Comparison of ENCODE assay signal across 23 cellular contexts in the genomic region with DNA sequence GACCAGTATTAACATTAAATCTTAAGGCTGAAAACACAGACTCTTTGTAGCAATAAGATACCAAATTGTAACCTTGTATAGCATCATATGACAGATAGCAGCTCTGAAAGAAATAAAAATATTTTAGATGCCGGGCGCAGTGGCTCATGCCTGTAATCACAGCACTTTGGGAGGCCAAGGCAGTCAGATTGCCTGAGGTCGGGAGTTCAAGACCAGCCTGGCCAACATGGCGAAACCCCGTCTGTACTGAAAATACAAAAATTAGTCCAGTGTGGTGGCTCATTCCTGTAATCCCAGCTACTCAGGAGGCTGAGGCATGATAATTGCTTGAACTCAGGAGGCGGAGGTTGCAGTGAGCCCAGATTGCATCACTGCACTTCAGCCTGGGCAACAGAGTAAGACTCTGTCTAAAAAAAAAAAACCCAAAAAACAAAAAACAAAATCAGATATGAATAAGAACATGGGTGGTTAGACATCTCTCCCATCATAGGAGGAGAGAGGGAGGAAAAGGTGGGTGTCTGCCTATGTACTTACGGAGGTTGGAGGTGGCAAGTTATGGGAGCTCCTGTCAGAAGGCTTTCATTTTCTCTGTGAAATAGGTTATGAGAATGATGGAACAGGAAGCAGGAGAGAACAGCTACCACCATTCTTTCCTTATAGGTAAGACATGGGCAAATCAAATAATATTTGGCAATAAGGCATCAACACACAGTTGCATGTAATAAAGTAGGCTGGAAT. TPM values are rescaled to one million over a fixed set of nuclear protein-coding genes. Genes with fewer than 3 reads are reported as not detected.
A peak's percentile ranks its signal among the peaks of the same experiment; 100 is the strongest.
DNase-seq lines count a peak whose midpoint lies in the region; ATAC-seq, FAIRE-seq and TF ChIP-seq lines count a peak whose summit lies in the region.
"Had no signal": no experiment of that assay in that cellular context is flagged by ENCODE, and none has a peak within 500 bp of the region (broad histone marks: within the 10 kb centered on the region; RNA-seq: fewer than 3 reads in every experiment).

No MANE protein-coding gene starts in this region.

- no CpG with 5 or more reads among the region's 7 CpGs for WGBS in H9 (ENCODE audit: extremely low coverage, insufficient read length, low lambda C conversion rate)
- 26% methylated on average over 6 of the region's 7 CpGs for WGBS in K562 (ENCODE audit: insufficient coverage, low coverage, missing lambda C conversion rate)
- no CpG with 5 or more reads among the region's 7 CpGs for WGBS in trophoblast cell (ENCODE audit: extremely low coverage, insufficient coverage, insufficient read length)
- WGBS in thyroid gland, 2 donors: 91 to 94% methylated on average over 7 of the region's 7 CpGs

- H4K91ac ChIP-seq in H9 (ENCODE audit: insufficient read length, low read depth, low read length) (no peak overlapping the region), trophoblast cell (ENCODE audit: low read depth, low read length) (no peak overlapping the region)

- H3K27ac Mint-ChIP-seq in H9: peak overlapping the region in 2 of 3 experiments; percentile 50 to 57; a peak in 1 of 7 replicates
- no peak overlapping the region for H3K27ac Mint-ChIP-seq in activated CD4-positive, alpha-beta memory T cell treated with anti-CD3 and anti-CD28 coated beads for 36 hours
- H3K27ac Mint-ChIP-seq: B cell; CD4-positive, CD25-positive, alpha-beta regulatory T cell; GM23338; IgD-negative memory B cell had no signal

- no peak overlapping the region for H2BK12ac ChIP-seq in H9 (ENCODE audit: insufficient read length, low read depth, low read length)
- no peak overlapping the region for H2BK12ac ChIP-seq in trophoblast cell (ENCODE audit: low read length)

- no peak for TF ChIP-seq EP300 in K562 (IDR thresholded peaks at IDR 0.05; ENCODE audit: low read length)

- H3K4me1 ChIP-seq in H9 (ENCODE audit: insufficient read depth, low read length): peaks cover 7% of the 10 kb centered on the region; the same call in 1 of the 2 replicates
- H3K4me1 ChIP-seq in Karpas-422 (ENCODE audit: low read length): no peaks in the 10 kb centered on the region
- H3K4me1 ChIP-seq in K562 (replicated peaks in 1 of 2; ENCODE audit: control insufficient read depth in 2 of 2, insufficient read depth in 2 of 2, low read length in 2 of 2): no peaks in the 10 kb centered on the region
- H3K4me1 ChIP-seq in trophoblast cell (ENCODE audit: control insufficient read depth in 1 of 2, insufficient read depth in 2 of 2, low read length in 2 of 2): peaks cover 0 to 2% of the 10 kb centered on the region in 2 experiments
- H3K4me1 ChIP-seq in thyroid gland: peaks cover 0 to 3% of the 10 kb centered on the region in 2 donors
- H3K4me1 ChIP-seq: Caco-2 had no signal

- no peak overlapping the region for H2BK20ac ChIP-seq in H9 (ENCODE audit: low read depth, low read length, poor library complexity, severe bottlenecking)

- H4K20me1 ChIP-seq in H9 (ENCODE audit: control insufficient read depth, insufficient read depth, insufficient read length): no peaks in the 10 kb centered on the region
- H4K20me1 ChIP-seq in Karpas-422 (ENCODE audit: insufficient read depth, low read depth, low read length): no peaks in the 10 kb centered on the region; the same call in 1 of the 2 replicates
- H4K20me1 ChIP-seq in K562 (replicated peaks; ENCODE audit: control insufficient read depth, insufficient read depth, low read length): no peaks in the 10 kb centered on the region
- H4K20me1 ChIP-seq: BLaER1 treated with 17β-estradiol and CSF1 and Interleukin-3, amounts not matched to agents 10 nM and 100 nM had no signal

- no peak overlapping the region for H3K14ac ChIP-seq in H9 (ENCODE audit: insufficient read depth, low read length)
- H3K14ac ChIP-seq in trophoblast cell (ENCODE audit: low read length): no peak overlapping the region

- H3K27me3 ChIP-seq in H9 (ENCODE audit: insufficient read depth, low read length) (no peaks in the 10 kb centered on the region; the same call in 1 of the 2 replicates), Karpas-422 (ENCODE audit: low read length) (no peaks in the 10 kb centered on the region), K562 (ENCODE audit: control insufficient read depth in 2 of 2, insufficient read depth in 2 of 2, low read length in 2 of 2) (no peaks in the 10 kb centered on the region; a peak in 1 of 5 replicates), trophoblast cell (ENCODE audit: insufficient read depth, low read length) (no peaks in the 10 kb centered on the region), thyroid gland (no peaks in the 10 kb centered on the region)

- no peak for DNase-seq in H9
- DNase-seq in Karpas-422: peak; percentile 24
- no peak for DNase-seq in K562 (ENCODE audit: extremely low read depth in 1 of 4, low spot score in 3 of 4)
- peak; percentile 63 to 70 for DNase-seq in trophoblast cell
- no peak for DNase-seq in thyroid gland
- DNase-seq in activated CD4-positive, alpha-beta memory T cell treated with anti-CD3 and anti-CD28 coated beads for 36 hours: no peak
- no peak for DNase-seq in effector CD4-positive, alpha-beta T cell
- DNase-seq: 8988T; Caco-2; CD4-positive, CD25-positive, alpha-beta regulatory T cell; GDM1; H7; KG1 had no signal

- H2BK5ac ChIP-seq in H9 (ENCODE audit: insufficient read length, low read length) (no peak overlapping the region), trophoblast cell (ENCODE audit: low read depth, low read length, poor library complexity) (no peak overlapping the region)

- intact Hi-C loops in K562 (cut with micrococcal nuclease) (no loop called here), thyroid gland (cut with DNase I) (no loop called here)
- intact Hi-C loops in activated CD4-positive, alpha-beta memory T cell treated with anti-CD3 and anti-CD28 coated beads for 36 hours (cut with micrococcal nuclease): no loop called here

- no peaks in the 10 kb centered on the region for H3K9me3 Mint-ChIP-seq in H9
- H3K9me3 Mint-ChIP-seq in activated CD4-positive, alpha-beta memory T cell treated with anti-CD3 and anti-CD28 coated beads for 36 hours: no peaks in the 10 kb centered on the region
- H3K9me3 Mint-ChIP-seq: CD4-positive, CD25-positive, alpha-beta regulatory T cell; GM23338; IgD-negative memory B cell had no signal

- no peak overlapping the region for H2BK15ac ChIP-seq in H9 (ENCODE audit: low read depth, low read length)

- TF ChIP-seq RAD21 in K562 (CRISPR knock-in tag; conservative IDR thresholded peaks at IDR 0.05 in 1 of 2, IDR thresholded peaks at IDR 0.05 in 1 of 2): no peak

- H3K18ac ChIP-seq in H9 (ENCODE audit: insufficient read length, low read depth, low read length) (no peak overlapping the region), trophoblast cell (ENCODE audit: low read length) (no peak overlapping the region)

- H4K8ac ChIP-seq in H9 (replicated peaks; ENCODE audit: insufficient read length, low read depth, low read length) (no peak overlapping the region), trophoblast cell (ENCODE audit: low read depth, low read length) (no peak overlapping the region)

- no peak for FAIRE-seq in K562 (lab: Jason Lieb, UNC)
- FAIRE-seq: D721Med, GM12892, HTR-8/SVneo had no signal

- H3K23me2 ChIP-seq in H9 (ENCODE audit: insufficient read length, low read depth, low read length, poor library complexity, severe bottlenecking): no peaks in the 10 kb centered on the region

- H2AFZ ChIP-seq in H9 (ENCODE audit: low read length) (no peak overlapping the region), Karpas-422 (ENCODE audit: low read length) (no peak overlapping the region), K562 (ENCODE audit: low read depth, low read length) (no peak overlapping the region), trophoblast cell (ENCODE audit: insufficient read depth, low read length, poor library complexity) (no peak overlapping the region)
- H2AFZ ChIP-seq: GM23338 had no signal

- no peak overlapping the region for H3T11ph ChIP-seq in H9 (ENCODE audit: low read length)

- H3K4me3 ChIP-seq in Karpas-422 (ENCODE audit: low read length) (no peak overlapping the region), K562 (no peak overlapping the region), trophoblast cell (ENCODE audit: low read depth, low read length) (no peak overlapping the region), thyroid gland (replicated peaks in 1 of 3) (no peak overlapping the region)
- H3K4me3 ChIP-seq: BLaER1 treated with 17β-estradiol and CSF1 and Interleukin-3, amounts not matched to agents 10 nM and 100 nM; GM23338 had no signal

- H3K56ac ChIP-seq in H9 (ENCODE audit: insufficient read length, low read depth, low read length): no peak overlapping the region

- H3K23ac ChIP-seq in H9 (ENCODE audit: insufficient read length, low read depth, low read length) (no peak overlapping the region), trophoblast cell (ENCODE audit: low read length) (no peak overlapping the region)

- H3K4me3 Mint-ChIP-seq in H9: no peak overlapping the region
- H3K4me3 Mint-ChIP-seq in activated CD4-positive, alpha-beta memory T cell treated with anti-CD3 and anti-CD28 coated beads for 36 hours: no peak overlapping the region
- H3K4me3 Mint-ChIP-seq: B cell; CD4-positive, CD25-positive, alpha-beta regulatory T cell; GM23338; IgD-negative memory B cell had no signal

- no peaks in the 10 kb centered on the region for H3K9me3 ChIP-seq in H9 (ENCODE audit: control insufficient read depth, low read depth, low read length)
- no peaks in the 10 kb centered on the region for H3K9me3 ChIP-seq in Karpas-422 (ENCODE audit: low read length)
- no peaks in the 10 kb centered on the region for H3K9me3 ChIP-seq in K562 (replicated peaks; ENCODE audit: control insufficient read depth, insufficient read depth, low read depth, low read length)
- H3K9me3 ChIP-seq in trophoblast cell (ENCODE audit: insufficient read depth, low read depth, low read length): no peaks in the 10 kb centered on the region
- H3K9me3 ChIP-seq in thyroid gland: no peaks in the 10 kb centered on the region
- H3K9me3 ChIP-seq: BLaER1 treated with 17β-estradiol and CSF1 and Interleukin-3, amounts not matched to agents 10 nM and 100 nM; Caco-2 had no signal

- no peak for ATAC-seq in K562
- no peak for ATAC-seq in HG03196 (IDR thresholded peaks at IDR 0.05; ENCODE audit: unreplicated experiment)
- ATAC-seq: GM23338 had no signal

- no peak for TF ChIP-seq POLR2A in K562 (conservative IDR thresholded peaks at IDR 0.05)
- TF ChIP-seq POLR2A in thyroid gland (IDR thresholded peaks at IDR 0.05): no peak

- in situ Hi-C loops in K562 (cut with MboI): loop anchor here (25.0 kb wide), 1 partner anchor 205 kb away; no protein-coding TSS in a partner anchor

- H2AK5ac ChIP-seq in H9 (ENCODE audit: insufficient read length, low read length) (no peak overlapping the region), trophoblast cell (ENCODE audit: low read length) (no peak overlapping the region)

- H3K36me3 ChIP-seq in Karpas-422 (ENCODE audit: insufficient read depth, low read length) (no peaks in the 10 kb centered on the region), K562 (ENCODE audit: control insufficient read depth, insufficient read depth, low read length) (no peaks in the 10 kb centered on the region), trophoblast cell (ENCODE audit: control insufficient read depth in 1 of 2, insufficient read depth in 2 of 2, low read length in 2 of 2) (no peaks in the 10 kb centered on the region), thyroid gland (no peaks in the 10 kb centered on the region)
- H3K36me3 ChIP-seq: BLaER1 treated with 17β-estradiol and CSF1 and Interleukin-3, amounts not matched to agents 10 nM and 100 nM had no signal

- CTCF ChIA-PET in K562 (lab: Yijun Ruan, JAX; ENCODE audit: low intra/inter-chr PET ratio): no interaction called here
- CTCF ChIA-PET in activated CD4-positive, alpha-beta memory T cell treated with anti-CD3 and anti-CD28 coated beads for 36 hours (lab: Charles Lee): interaction anchor here (0.9 kb wide), 1 partner anchor 205 kb away, joined by 3 read pairs; no protein-coding TSS in a partner anchor

- H3K9ac ChIP-seq in H9 (ENCODE audit: extremely low read depth, insufficient read length, low read length): no peak overlapping the region
- no peak overlapping the region for H3K9ac ChIP-seq in Karpas-422 (ENCODE audit: low read length)
- no peak overlapping the region for H3K9ac ChIP-seq in K562 (ENCODE audit: insufficient read depth in 1 of 2, low read depth in 2 of 2, low read length in 2 of 2)
- H3K9ac ChIP-seq in trophoblast cell (ENCODE audit: low read length): no peak overlapping the region
- H3K9ac ChIP-seq: BLaER1 treated with 17β-estradiol and CSF1 and Interleukin-3, amounts not matched to agents 10 nM and 100 nM had no signal

- POLR2A ChIA-PET in K562 (lab: Yijun Ruan, JAX): no interaction called here
- POLR2A ChIA-PET in activated CD4-positive, alpha-beta memory T cell treated with anti-CD3 and anti-CD28 coated beads for 36 hours (lab: Charles Lee): no interaction called here

- H3K79me1 ChIP-seq in H9 (ENCODE audit: insufficient read depth, low read depth, low read length, poor library complexity, severe bottlenecking): no peaks in the 10 kb centered on the region
- no peaks in the 10 kb centered on the region for H3K79me1 ChIP-seq in trophoblast cell (ENCODE audit: low read length)

- peaks cover 0 to 5% (median 4%) of the 10 kb centered on the region in 3 experiments; a peak in 5 of 7 replicates for H3K36me3 Mint-ChIP-seq in H9 (ENCODE audit: insufficient read depth in 1 of 3, low read depth in 3 of 3)
- no peaks in the 10 kb centered on the region for H3K36me3 Mint-ChIP-seq in activated CD4-positive, alpha-beta memory T cell treated with anti-CD3 and anti-CD28 coated beads for 36 hours
- H3K36me3 Mint-ChIP-seq: CD4-positive, CD25-positive, alpha-beta regulatory T cell had no signal

- TF ChIP-seq CTCF in H9 (conservative IDR thresholded peaks at IDR 0.05): no peak
- no peak for TF ChIP-seq CTCF in K562 (IDR thresholded peaks at IDR 0.05 in 2 of 3, conservative IDR thresholded peaks at IDR 0.05 in 1 of 3; ENCODE audit: insufficient read depth in 2 of 3, low read depth in 1 of 3, low read length in 3 of 3)
- no peak for TF ChIP-seq CTCF in thyroid gland (IDR thresholded peaks at IDR 0.05)

- H3K9me1 ChIP-seq in K562 (ENCODE audit: control insufficient read depth, insufficient read depth, low read length): no peaks in the 10 kb centered on the region

- no peak overlapping the region for H4K5ac ChIP-seq in H9 (ENCODE audit: insufficient read length, low read depth, low read length)

- H3K27ac ChIP-seq in H9 (ENCODE audit: insufficient read length, low read depth, low read length): no peak overlapping the region
- no peak overlapping the region for H3K27ac ChIP-seq in Karpas-422 (ENCODE audit: low read length)
- no peak overlapping the region for H3K27ac ChIP-seq in K562 (ENCODE audit: extremely low read depth, low read depth, low read length)
- no peak overlapping the region for H3K27ac ChIP-seq in trophoblast cell (ENCODE audit: low read depth, low read length)
- no peak overlapping the region for H3K27ac ChIP-seq in thyroid gland
- H3K27ac ChIP-seq: BLaER1 treated with 17β-estradiol and CSF1 and Interleukin-3, amounts not matched to agents 10 nM and 100 nM had no signal

- H3K4me2 ChIP-seq in H9 (ENCODE audit: insufficient read depth, insufficient read length, low read length) (no peak overlapping the region), Karpas-422 (ENCODE audit: low read depth, low read length, poor library complexity, severe bottlenecking) (no peak overlapping the region), K562 (ENCODE audit: insufficient read depth, low read length) (no peak overlapping the region), trophoblast cell (ENCODE audit: low read length) (no peak overlapping the region)
- H3K4me2 ChIP-seq: BLaER1 treated with 17β-estradiol and CSF1 and Interleukin-3, amounts not matched to agents 10 nM and 100 nM had no signal

- no TSS peak for BruUV-seq in K562 (replicated peaks; lab: Mats Ljungman, UMichigan)

- H2BK120ac ChIP-seq in H9 (ENCODE audit: low read depth, low read length, poor library complexity, severe bottlenecking): no peak overlapping the region
- no peak overlapping the region for H2BK120ac ChIP-seq in trophoblast cell (ENCODE audit: insufficient read depth, low read length, poor library complexity)

- H3K79me2 ChIP-seq in H9 (ENCODE audit: insufficient read depth, low read length) (no peaks in the 10 kb centered on the region), Karpas-422 (ENCODE audit: low read length) (no peaks in the 10 kb centered on the region), K562 (ENCODE audit: control insufficient read depth, insufficient read depth, low read length) (no peaks in the 10 kb centered on the region), trophoblast cell (ENCODE audit: control insufficient read depth, insufficient read depth, low read length, poor library complexity) (no peaks in the 10 kb centered on the region)

- no peaks in the 10 kb centered on the region for H3K9me2 ChIP-seq in Karpas-422 (replicated peaks; ENCODE audit: insufficient read depth, low read length)

- H3K27me3 Mint-ChIP-seq in H9 (ENCODE audit: low read depth): peaks cover 10% of the 10 kb centered on the region
- no peaks in the 10 kb centered on the region for H3K27me3 Mint-ChIP-seq in activated CD4-positive, alpha-beta memory T cell treated with anti-CD3 and anti-CD28 coated beads for 36 hours

- no peak overlapping the region for H3K4ac ChIP-seq in H9 (ENCODE audit: low read depth, low read length)
- H3K4ac ChIP-seq in trophoblast cell (ENCODE audit: low read depth, low read length): no peak overlapping the region

- no peak overlapping the region for H4K12ac ChIP-seq in trophoblast cell (ENCODE audit: low read depth, low read length)

- H3K4me1 Mint-ChIP-seq in H9: peaks cover 16 to 27% of the 10 kb centered on the region in 2 experiments
- no peaks in the 10 kb centered on the region for H3K4me1 Mint-ChIP-seq in activated CD4-positive, alpha-beta memory T cell treated with anti-CD3 and anti-CD28 coated beads for 36 hours (ENCODE audit: low read depth)
- H3K4me1 Mint-ChIP-seq: B cell, IgD-negative memory B cell had no signal

RNA-seq across cellular contexts. Expression of gene HEBP1, which starts 7.6 kb away (rescaled TPM):
- total RNA-seq in H9 (2021) (20.2 and 22.2 TPM in 2 replicates), K562 (2014; rRNA removed) (2.3 and 2.7 TPM in 2 replicates), K562 (2014; rRNA removed; fragmentation: Illumina TruSeq; extraction: Trizol) (1.3 and 1.8 TPM in 2 replicates), K562 (2015; rRNA removed; fragmentation: Illumina TruSeq; extraction: Trizol) (1.3 and 1.6 TPM in 2 replicates), K562 (2021) (8.3 and 8.6 TPM in 2 replicates), thyroid gland (100 to 1,000 TPM in 1 of 4 donors, 10 to 100 TPM in 3; 80.4 to 125 (median 91.3) TPM)
- total RNA-seq in Karpas-422 (2014; rRNA removed; shearing (Covaris generic); ENCODE audit: low replicate concordance): 0.22 and 0.34 TPM in 2 replicates
- 3.2 and 4.8 TPM in 2 replicates for total RNA-seq in K562 (2011; cell fraction: chromatin; rRNA removed; ENCODE audit: low replicate concordance)
- 1.7 and 1.8 TPM in 2 replicates for total RNA-seq in K562 (2011; cell fraction: nucleolus; rRNA removed)
- total RNA-seq in K562 (2011; cell fraction: nucleoplasm; rRNA removed): 4.2 and 4.4 TPM in 2 replicates
- polyA plus RNA-seq in K562 (2011; rRNA removed) (2.4 and 5.2 TPM in 2 replicates), K562 (2014; fragmentation: Illumina TruSeq; extraction: Trizol) (10.1 and 11.1 TPM in 2 replicates), K562 (2014; fragmentation: Nextera tagmentation; extraction: Ambion mirVana) (1 to 10 TPM; 1.1 to 1.4 TPM), K562 (2014; rRNA removed) (5.1 and 5.4 TPM in 2 replicates)
- 2.8 and 5.6 TPM in 2 replicates for polyA plus RNA-seq in K562 (2011; cell fraction: cytosol; rRNA removed)
- polyA plus RNA-seq in K562 (2011; cell fraction: nucleus; rRNA removed): 2.6 and 3.0 TPM in 2 replicates
- 9.0 and 17.5 TPM in 2 replicates for polyA plus RNA-seq in K562 (2012)
- 4.2 and 5.4 TPM in 2 replicates for polyA minus RNA-seq in K562 (2011; rRNA and poly(A)+ RNA removed)
- 4.4 and 4.7 TPM in 2 replicates for polyA minus RNA-seq in K562 (2011; cell fraction: cytosol; rRNA and poly(A)+ RNA removed)
- 1.8 and 3.0 TPM in 2 replicates for polyA minus RNA-seq in K562 (2011; cell fraction: nucleus; rRNA and poly(A)+ RNA removed)
- polyA plus RNA-seq in trophoblast cell (2013): 84.9 and 94.4 TPM in 2 replicates
- 10 to 100 TPM; 20.5 to 22.4 TPM for total RNA-seq in activated CD4-positive, alpha-beta memory T cell treated with anti-CD3 and anti-CD28 coated beads for 36 hours

RNA-seq across cellular contexts. Expression of gene FAM234B, which starts 36.5 kb away (rescaled TPM):
- total RNA-seq in H9 (2021) (20.2 and 20.8 TPM in 2 replicates), K562 (2014; rRNA removed) (1.3 and 2.4 TPM in 2 replicates), K562 (2014; rRNA removed; fragmentation: Illumina TruSeq; extraction: Trizol) (2.2 and 2.6 TPM in 2 replicates), K562 (2015; rRNA removed; fragmentation: Illumina TruSeq; extraction: Trizol) (1.6 and 2.0 TPM in 2 replicates), K562 (2021) (2.2 and 2.3 TPM in 2 replicates), thyroid gland (10 to 100 TPM; 15.7 to 23.2 (median 19.3) TPM)
- total RNA-seq in Karpas-422 (2014; rRNA removed; shearing (Covaris generic); ENCODE audit: low replicate concordance): 3.9 and 5.6 TPM in 2 replicates
- total RNA-seq in K562 (2011; cell fraction: chromatin; rRNA removed; ENCODE audit: low replicate concordance): 7.7 and 8.2 TPM in 2 replicates
- total RNA-seq in K562 (2011; cell fraction: nucleolus; rRNA removed): 9.3 and 10.3 TPM in 2 replicates
- 9.8 and 13.1 TPM in 2 replicates for total RNA-seq in K562 (2011; cell fraction: nucleoplasm; rRNA removed)
- polyA plus RNA-seq in K562 (2011; rRNA removed) (4.3 and 7.0 TPM in 2 replicates), K562 (2014; fragmentation: Illumina TruSeq; extraction: Trizol) (1.9 and 2.0 TPM in 2 replicates), K562 (2014; fragmentation: Nextera tagmentation; extraction: Ambion mirVana) (1 to 10 TPM in 1 of 2 experiments, under 1 TPM in 1; 1.00 to 2.3 TPM), K562 (2014; rRNA removed) (1.6 and 2.0 TPM in 2 replicates)
- 2.3 and 5.7 TPM in 2 replicates for polyA plus RNA-seq in K562 (2011; cell fraction: cytosol; rRNA removed)
- 2.8 and 3.7 TPM in 2 replicates for polyA plus RNA-seq in K562 (2011; cell fraction: nucleus; rRNA removed)
- polyA plus RNA-seq in K562 (2012): 1.7 and 1.8 TPM in 2 replicates
- polyA minus RNA-seq in K562 (2011; rRNA and poly(A)+ RNA removed): 12.1 and 18.7 TPM in 2 replicates
- polyA minus RNA-seq in K562 (2011; cell fraction: cytosol; rRNA and poly(A)+ RNA removed): 4.9 and 6.5 TPM in 2 replicates
- polyA minus RNA-seq in K562 (2011; cell fraction: nucleus; rRNA and poly(A)+ RNA removed): 4.2 and 12.6 TPM in 2 replicates
- polyA plus RNA-seq in trophoblast cell (2013): 2.9 and 3.1 TPM in 2 replicates
- total RNA-seq in activated CD4-positive, alpha-beta memory T cell treated with anti-CD3 and anti-CD28 coated beads for 36 hours: 1 to 10 TPM; 6.8 TPM

RNA-seq across cellular contexts. Expression of gene GPRC5D, which starts 55.7 kb away (rescaled TPM):
- total RNA-seq in H9 (2021): not detected in 2 replicates
- total RNA-seq in Karpas-422 (2014; rRNA removed; shearing (Covaris generic); ENCODE audit: low replicate concordance): not detected in 2 replicates
- total RNA-seq in K562 (2011; cell fraction: chromatin; rRNA removed; ENCODE audit: low replicate concordance): not detected in 2 replicates
- total RNA-seq in K562 (2011; cell fraction: nucleolus; rRNA removed): not detected in 2 replicates
- total RNA-seq in K562 (2011; cell fraction: nucleoplasm; rRNA removed): not detected in 2 replicates
- not detected in 2 replicates for total RNA-seq in K562 (2014; rRNA removed)
- not detected in 2 replicates for total RNA-seq in K562 (2014; rRNA removed; fragmentation: Illumina TruSeq; extraction: Trizol)
- not detected in 2 replicates for total RNA-seq in K562 (2015; rRNA removed; fragmentation: Illumina TruSeq; extraction: Trizol)
- total RNA-seq in K562 (2021): not detected in 2 replicates
- polyA plus RNA-seq in K562 (2011; rRNA removed): 0.08 TPM in 1 of 2 replicates, not detected in the other
- not detected in 2 replicates for polyA plus RNA-seq in K562 (2011; cell fraction: cytosol; rRNA removed)
- not detected in 2 replicates for polyA plus RNA-seq in K562 (2011; cell fraction: nucleus; rRNA removed)
- 0.86 and 1.0 TPM in 2 replicates for polyA plus RNA-seq in K562 (2012)
- not detected in 2 replicates for polyA plus RNA-seq in K562 (2014; fragmentation: Illumina TruSeq; extraction: Trizol)
- 1 to 10 TPM; 1.0 to 1.1 TPM for polyA plus RNA-seq in K562 (2014; fragmentation: Nextera tagmentation; extraction: Ambion mirVana)
- not detected in 2 replicates for polyA plus RNA-seq in K562 (2014; rRNA removed)
- not detected in 2 replicates for polyA minus RNA-seq in K562 (2011; rRNA and poly(A)+ RNA removed)
- polyA minus RNA-seq in K562 (2011; cell fraction: cytosol; rRNA and poly(A)+ RNA removed): not detected in 2 replicates
- not detected in 2 replicates for polyA minus RNA-seq in K562 (2011; cell fraction: nucleus; rRNA and poly(A)+ RNA removed)
- not detected in 2 replicates for polyA plus RNA-seq in trophoblast cell (2013)
- not detected for total RNA-seq in thyroid gland
- under 1 TPM in 1 of 2 experiments, not detected in 1; 0.46 TPM for total RNA-seq in activated CD4-positive, alpha-beta memory T cell treated with anti-CD3 and anti-CD28 coated beads for 36 hours
- total RNA-seq: A673; Caco-2; CD4-positive, CD25-positive, alpha-beta regulatory T cell; GM23338 had no signal
- polyA plus RNA-seq: AG04450, GM23338 had no signal

Comparison
In these comparisons a context has a peak if more than half of its experiments do, and no peak if none do; other contexts are left out.
1. DNase-seq: peak in Karpas-422 (single experiment) and trophoblast cell (2 of 2); none in H9 (single experiment), K562 (0 of 4), thyroid gland (0 of 2), activated CD4-positive, alpha-beta memory T cell treated with anti-CD3 and anti-CD28 coated beads for 36 hours (single experiment) and effector CD4-positive, alpha-beta T cell (single experiment).